In the genomic region with DNA sequence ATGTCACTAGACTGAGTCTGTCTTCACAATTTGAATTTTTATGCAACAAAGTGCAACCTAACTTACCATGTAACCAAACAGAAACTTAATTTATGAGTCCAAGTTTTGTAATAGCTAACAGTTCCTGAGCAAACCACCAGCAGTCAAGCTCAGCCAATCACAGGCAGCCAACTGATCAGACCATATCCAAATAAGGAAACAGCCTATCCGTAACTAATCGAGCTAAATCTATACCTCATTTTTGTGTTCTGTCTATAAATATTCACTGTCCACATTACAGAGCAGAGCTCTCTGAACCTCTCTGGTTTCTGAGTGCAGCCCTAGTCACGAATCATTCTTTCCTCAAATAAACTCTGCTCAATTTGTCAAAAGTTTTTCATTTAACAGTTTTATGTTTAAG, we compare ENCODE assay signal across 23 cellular contexts.
DNase-seq lines count a peak whose midpoint lies in the region; ATAC-seq, FAIRE-seq and TF ChIP-seq lines count a peak whose summit lies in the region.
"Had no signal": no experiment of that assay in that cellular context is flagged by ENCODE, and none has a peak within 500 bp of the region (broad histone marks: within the 10 kb centered on the region; RNA-seq: fewer than 3 reads in every experiment).

No MANE protein-coding gene starts in this region.

- BruUV-seq in GM12878 (replicated peaks; lab: Mats Ljungman, UMichigan) = no TSS peak

- RAD21 ChIA-PET in GM12878 (lab: Charles Lee; ENCODE audit: unreplicated experiment) = no interaction called here

- CTCF ChIA-PET in A549 (lab: Yijun Ruan, JAX) = no interaction called here
- CTCF ChIA-PET in GM12878 (lab: Yijun Ruan, JAX) = no interaction called here

- ATAC-seq in A549 = no peak
- peak; percentile 63 for ATAC-seq in GM12878
- ATAC-seq in GM21526 (IDR thresholded peaks at IDR 0.05; ENCODE audit: low FRiP score, unreplicated experiment) = no peak

- in situ Hi-C loops in GM12878 (cut with MboI) = no loop called here

- no peak overlapping the region for H3K4me3 ChIP-seq in A549
- H3K4me3 ChIP-seq in NB4 (ENCODE audit: low read depth, low read length) = no peak overlapping the region
- H3K4me3 ChIP-seq in GM12878 = no peak overlapping the region
- H3K4me3 ChIP-seq: BLaER1, HAP-1 had no signal

- H3K79me2 ChIP-seq in GM12878 (ENCODE audit: control insufficient read depth, insufficient read depth, low read length) = no peaks in the 10 kb centered on the region

- TF ChIP-seq RAD21 in A549 (conservative IDR thresholded peaks at IDR 0.05 in 1 of 2, IDR thresholded peaks at IDR 0.05 in 1 of 2) = no peak
- TF ChIP-seq RAD21 in GM12878 (IDR thresholded peaks at IDR 0.05; ENCODE audit: insufficient read depth, low read depth, low read length) = no peak

- DNase-seq in A549 (ENCODE audit: low read depth in 1 of 2, low spot score in 1 of 2) (peak in 1 of 2 experiments; percentile 0), NB4 (ENCODE audit: low read depth) (peak; percentile 3), GM12878 (ENCODE audit: low read depth, low spot score) (no peak), AG20443 (ENCODE audit: low spot score) (no peak), RCC 7860 (ENCODE audit: low spot score) (no peak)
- DNase-seq: Calu3; CD4-positive, alpha-beta T cell; CD8-positive, alpha-beta memory T cell; COR-L47; DMS53; DMS79 treated with DMSO at 0.1 percent for 48 hours; GF-D8; GOT3; HFFc6 had no signal

- H3K27me3 ChIP-seq in GM12878 (replicated peaks in 1 of 2; ENCODE audit: control insufficient read depth in 2 of 2, insufficient read depth in 2 of 2, low read length in 1 of 2) = no peaks in the 10 kb centered on the region

- intact Hi-C loops in GM12878 (cut with micrococcal nuclease; ENCODE audit: unreplicated experiment) = no loop called here

- H3K4me2 ChIP-seq in A549 (no peak overlapping the region), GM12878 (ENCODE audit: control insufficient read depth, insufficient read depth) (no peak overlapping the region)
- H3K4me2 ChIP-seq: BLaER1 had no signal

- H3K9me3 ChIP-seq in A549 (no peaks in the 10 kb centered on the region), GM12878 (replicated peaks; ENCODE audit: control insufficient read depth, insufficient read depth, low read length) (no peaks in the 10 kb centered on the region)
- H3K9me3 ChIP-seq: BLaER1, HAP-1 had no signal

- SMC1A ChIA-PET in GM12878 (lab: Charles Lee; ENCODE audit: uncharacterized antibody, unreplicated experiment) = no interaction called here

- H2AFZ ChIP-seq in GM12878 (ENCODE audit: control insufficient read depth, low read depth, low read length) = no peak overlapping the region

- WGBS in A549 (ENCODE audit: missing lambda C conversion rate) = 16% methylated on average over 3 of the region's 3 CpGs
- WGBS in GM12878 (ENCODE audit: insufficient coverage, insufficient replicate concordance, low lambda C conversion rate, missing lambda C conversion rate) = 0% methylated on average over 3 of the region's 3 CpGs

- FAIRE-seq in A549 (lab: Jason Lieb, UNC) = peak; percentile 92
- FAIRE-seq in GM12878 (lab: Jason Lieb, UNC) = no peak
- FAIRE-seq in RCC 7860 (lab: Jason Lieb, UNC) = no peak
- FAIRE-seq: A204.1, GM12892, GM19239, H54 had no signal

- POLR2A ChIA-PET in A549 (lab: Yijun Ruan, JAX) = no interaction called here
- POLR2A ChIA-PET in GM12878 (lab: Charles Lee) = no interaction called here

- TF ChIP-seq EP300 in A549 (IDR thresholded peaks at IDR 0.05) (no peak), GM12878 (IDR thresholded peaks at IDR 0.05; ENCODE audit: borderline replicate concordance in 1 of 2, control insufficient read depth in 1 of 2, low read depth in 2 of 2, low read length in 2 of 2) (no peak)

- H3K27ac ChIP-seq in A549 (no peak overlapping the region), GM12878 (ENCODE audit: control insufficient read depth, insufficient read depth) (no peak overlapping the region)
- H3K27ac ChIP-seq: 22Rv1, BLaER1, C4-2B had no signal

- H3K36me3 ChIP-seq in GM12878 (ENCODE audit: control insufficient read depth in 2 of 2, insufficient read depth in 2 of 2, low read length in 1 of 2) = no peaks in the 10 kb centered on the region
- H3K36me3 ChIP-seq: BLaER1, HAP-1 had no signal

- TF ChIP-seq POLR2A in A549 (IDR thresholded peaks at IDR 0.05; ENCODE audit: low read length) (no peak), NB4 (IDR thresholded peaks at IDR 0.05; ENCODE audit: extremely low read depth, insufficient read length) (no peak), GM12878 (IDR thresholded peaks at IDR 0.05; ENCODE audit: low read depth, low read length) (no peak)

- no peak overlapping the region for H3K9ac ChIP-seq in GM12878 (ENCODE audit: control insufficient read depth, insufficient read depth, low read length)
- H3K9ac ChIP-seq: BLaER1 had no signal

- no peaks in the 10 kb centered on the region for H4K20me1 ChIP-seq in GM12878 (ENCODE audit: control insufficient read depth, insufficient read depth)
- H4K20me1 ChIP-seq: BLaER1 had no signal

- H3K4me1 ChIP-seq in A549 (no peaks in the 10 kb centered on the region), GM12878 (ENCODE audit: control insufficient read depth, insufficient read depth, low read length) (no peaks in the 10 kb centered on the region)
- H3K4me1 ChIP-seq: BLaER1, HAP-1 had no signal

- TF ChIP-seq CTCF in A549 (IDR thresholded peaks at IDR 0.05) = no peak
- no peak for TF ChIP-seq CTCF in NB4 (IDR thresholded peaks at IDR 0.05; ENCODE audit: low read depth, low read length)
- TF ChIP-seq CTCF in GM12878 (IDR thresholded peaks at IDR 0.05 in 2 of 3, conservative IDR thresholded peaks at IDR 0.05 in 1 of 3; ENCODE audit: control insufficient read depth in 2 of 3, extremely low read depth in 1 of 3, insufficient read depth in 1 of 3, low read depth in 3 of 3, low read length in 3 of 3) = no peak

TF ChIP-seq in A549, 52 proteins besides CTCF, POLR2A, EP300 and RAD21 (continues in another document):
- TF ChIP-seq PHF8 (IDR thresholded peaks at IDR 0.05; ENCODE audit: borderline replicate concordance, low read depth) (no peak), RARB (CRISPR knock-in tag; IDR thresholded peaks at IDR 0.05) (no peak), NR3C1 (IDR thresholded peaks at IDR 0.05) (no peak), RNF2 (IDR thresholded peaks at IDR 0.05; ENCODE audit: borderline replicate concordance, low read depth) (no peak), ZFP36 (IDR thresholded peaks at IDR 0.05; ENCODE audit: borderline replicate concordance, partially characterized antibody) (no peak)
- TF ChIP-seq, protein P1, sequence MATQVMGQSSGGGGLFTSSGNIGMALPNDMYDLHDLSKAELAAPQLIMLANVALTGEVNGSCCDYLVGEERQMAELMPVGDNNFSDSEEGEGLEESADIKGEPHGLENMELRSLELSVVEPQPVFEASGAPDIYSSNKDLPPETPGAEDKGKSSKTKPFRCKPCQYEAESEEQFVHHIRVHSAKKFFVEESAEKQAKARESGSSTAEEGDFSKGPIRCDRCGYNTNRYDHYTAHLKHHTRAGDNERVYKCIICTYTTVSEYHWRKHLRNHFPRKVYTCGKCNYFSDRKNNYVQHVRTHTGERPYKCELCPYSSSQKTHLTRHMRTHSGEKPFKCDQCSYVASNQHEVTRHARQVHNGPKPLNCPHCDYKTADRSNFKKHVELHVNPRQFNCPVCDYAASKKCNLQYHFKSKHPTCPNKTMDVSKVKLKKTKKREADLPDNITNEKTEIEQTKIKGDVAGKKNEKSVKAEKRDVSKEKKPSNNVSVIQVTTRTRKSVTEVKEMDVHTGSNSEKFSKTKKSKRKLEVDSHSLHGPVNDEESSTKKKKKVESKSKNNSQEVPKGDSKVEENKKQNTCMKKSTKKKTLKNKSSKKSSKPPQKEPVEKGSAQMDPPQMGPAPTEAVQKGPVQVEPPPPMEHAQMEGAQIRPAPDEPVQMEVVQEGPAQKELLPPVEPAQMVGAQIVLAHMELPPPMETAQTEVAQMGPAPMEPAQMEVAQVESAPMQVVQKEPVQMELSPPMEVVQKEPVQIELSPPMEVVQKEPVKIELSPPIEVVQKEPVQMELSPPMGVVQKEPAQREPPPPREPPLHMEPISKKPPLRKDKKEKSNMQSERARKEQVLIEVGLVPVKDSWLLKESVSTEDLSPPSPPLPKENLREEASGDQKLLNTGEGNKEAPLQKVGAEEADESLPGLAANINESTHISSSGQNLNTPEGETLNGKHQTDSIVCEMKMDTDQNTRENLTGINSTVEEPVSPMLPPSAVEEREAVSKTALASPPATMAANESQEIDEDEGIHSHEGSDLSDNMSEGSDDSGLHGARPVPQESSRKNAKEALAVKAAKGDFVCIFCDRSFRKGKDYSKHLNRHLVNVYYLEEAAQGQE (IDR thresholded peaks at IDR 0.05) = no peak

TF ChIP-seq in GM12878, 131 proteins besides CTCF, POLR2A, EP300 and RAD21:
- TF ChIP-seq SP1 (IDR thresholded peaks at IDR 0.05; ENCODE audit: low read depth, low read length) (no peak), FOXM1 (IDR thresholded peaks at IDR 0.05; ENCODE audit: low read depth, low read length) (no peak), YBX1 (IDR thresholded peaks at IDR 0.05) (no peak), NFXL1 (IDR thresholded peaks at IDR 0.05; ENCODE audit: borderline replicate concordance) (no peak)
- TF ChIP-seq, protein P2, sequence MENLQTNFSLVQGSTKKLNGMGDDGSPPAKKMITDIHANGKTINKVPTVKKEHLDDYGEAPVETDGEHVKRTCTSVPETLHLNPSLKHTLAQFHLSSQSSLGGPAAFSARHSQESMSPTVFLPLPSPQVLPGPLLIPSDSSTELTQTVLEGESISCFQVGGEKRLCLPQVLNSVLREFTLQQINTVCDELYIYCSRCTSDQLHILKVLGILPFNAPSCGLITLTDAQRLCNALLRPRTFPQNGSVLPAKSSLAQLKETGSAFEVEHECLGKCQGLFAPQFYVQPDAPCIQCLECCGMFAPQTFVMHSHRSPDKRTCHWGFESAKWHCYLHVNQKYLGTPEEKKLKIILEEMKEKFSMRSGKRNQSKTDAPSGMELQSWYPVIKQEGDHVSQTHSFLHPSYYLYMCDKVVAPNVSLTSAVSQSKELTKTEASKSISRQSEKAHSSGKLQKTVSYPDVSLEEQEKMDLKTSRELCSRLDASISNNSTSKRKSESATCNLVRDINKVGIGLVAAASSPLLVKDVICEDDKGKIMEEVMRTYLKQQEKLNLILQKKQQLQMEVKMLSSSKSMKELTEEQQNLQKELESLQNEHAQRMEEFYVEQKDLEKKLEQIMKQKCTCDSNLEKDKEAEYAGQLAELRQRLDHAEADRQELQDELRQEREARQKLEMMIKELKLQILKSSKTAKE (IDR thresholded peaks at IDR 0.05; ENCODE audit: low read depth, poor library complexity, severe bottlenecking) = no peak
